Comparison of ENCODE assay signal across 8 cellular contexts in genomic region chr12:121223283-121223946, GRCh38. TPM values are rescaled to one million over a fixed set of nuclear protein-coding genes. Genes with fewer than 3 reads are reported as not detected.
DNase-seq lines count a peak whose midpoint lies in the region; ATAC-seq and TF ChIP-seq lines count a peak whose summit lies in the region.

No MANE protein-coding gene starts in this region.

- peaks cover 4 to 7% of the 10 kb centered on the region in 2 donors for H3K36me3 ChIP-seq in neuronal stem cell (replicated peaks in 1 of 2; ENCODE audit: control insufficient read depth in 2 of 2, insufficient read depth in 2 of 2, low read length in 2 of 2)
- H3K36me3 ChIP-seq in gastroesophageal sphincter: peaks cover 0 to 60% of the 10 kb centered on the region in 2 donors

- H3K9ac ChIP-seq in neuronal stem cell (ENCODE audit: low read depth, low read length, poor library complexity): peak overlapping the region; percentile 12

- H2BK5ac ChIP-seq in neuronal stem cell (ENCODE audit: low read length): no peak overlapping the region

- H3K4me3 Mint-ChIP-seq in activated naive CD8-positive, alpha-beta T cell treated with anti-CD3 and anti-CD28 coated beads for 36 hours: no peak overlapping the region

- no peak overlapping the region for H3K14ac ChIP-seq in neuronal stem cell (ENCODE audit: low read length)

- no peak for ATAC-seq in gastroesophageal sphincter

- DNase-seq in EH (ENCODE audit: low read depth) (peak; percentile 31), NB4 (ENCODE audit: low read depth) (peak; percentile 59), neuronal stem cell (ENCODE audit: low spot score) (no peak), inferior parietal cortex (ENCODE audit: extremely low spot score) (no peak), glomerular visceral epithelial cell (ENCODE audit: extremely low spot score) (no peak), NCI-H510A treated with DMSO at 0.1 percent for 48 hours (lab: John Stamatoyannopoulos, UW) (no peak)
- DNase-seq in activated naive CD8-positive, alpha-beta T cell treated with anti-CD3 and anti-CD28 coated beads for 36 hours: peak; percentile 36

- TF ChIP-seq POLR2A in NB4 (IDR thresholded peaks at IDR 0.05; ENCODE audit: extremely low read depth, insufficient read length) (no peak), gastroesophageal sphincter (IDR thresholded peaks at IDR 0.05) (no peak)

- no peak overlapping the region for H2AK5ac ChIP-seq in neuronal stem cell (ENCODE audit: low read depth, low read length)

- no peaks in the 10 kb centered on the region for H3K27me3 Mint-ChIP-seq in activated naive CD8-positive, alpha-beta T cell treated with anti-CD3 and anti-CD28 coated beads for 36 hours

- no peak overlapping the region for H3K4me2 ChIP-seq in neuronal stem cell (ENCODE audit: insufficient read depth, low read length, poor library complexity, severe bottlenecking)

- H3K36me3 Mint-ChIP-seq in activated naive CD8-positive, alpha-beta T cell treated with anti-CD3 and anti-CD28 coated beads for 36 hours: peaks cover 40% of the 10 kb centered on the region

- no peak overlapping the region for H3K18ac ChIP-seq in neuronal stem cell (ENCODE audit: low read length)

- H2BK120ac ChIP-seq in neuronal stem cell (ENCODE audit: low read depth, low read length): no peak overlapping the region

- H3K9me3 Mint-ChIP-seq in activated naive CD8-positive, alpha-beta T cell treated with anti-CD3 and anti-CD28 coated beads for 36 hours: no peaks in the 10 kb centered on the region

- no peak overlapping the region for H3K23ac ChIP-seq in neuronal stem cell (ENCODE audit: low read depth, low read length, poor library complexity)

- H4K8ac ChIP-seq in neuronal stem cell (ENCODE audit: low read depth, low read length): no peak overlapping the region

- no peak overlapping the region for H3K4ac ChIP-seq in neuronal stem cell (ENCODE audit: low read length)

- H2AFZ ChIP-seq in neuronal stem cell (ENCODE audit: low read length): no peak overlapping the region

- no peak overlapping the region for H2BK12ac ChIP-seq in neuronal stem cell (ENCODE audit: low read length)

- peaks cover 28% of the 10 kb centered on the region for H3K4me1 Mint-ChIP-seq in activated naive CD8-positive, alpha-beta T cell treated with anti-CD3 and anti-CD28 coated beads for 36 hours

- no peaks in the 10 kb centered on the region for H3K9me3 ChIP-seq in neuronal stem cell (replicated peaks in 1 of 2; ENCODE audit: control insufficient read depth in 2 of 2, insufficient read depth in 1 of 2, low read depth in 1 of 2, low read length in 2 of 2)
- no peaks in the 10 kb centered on the region for H3K9me3 ChIP-seq in gastroesophageal sphincter

- H3K4me3 ChIP-seq in NB4 (ENCODE audit: low read depth, low read length) (no peak overlapping the region), neuronal stem cell (ENCODE audit: low read length in 2 of 2) (no peak overlapping the region), gastroesophageal sphincter (no peak overlapping the region)

- H3K4me1 ChIP-seq in neuronal stem cell (ENCODE audit: control insufficient read depth in 2 of 2, insufficient read depth in 1 of 2, low read depth in 1 of 2, low read length in 2 of 2) (no peaks in the 10 kb centered on the region), gastroesophageal sphincter (no peaks in the 10 kb centered on the region)

- peak; percentile 52 for TF ChIP-seq CTCF in NB4 (IDR thresholded peaks at IDR 0.05; ENCODE audit: low read depth, low read length)
- TF ChIP-seq CTCF in gastroesophageal sphincter (IDR thresholded peaks at IDR 0.05): no peak

- no peaks in the 10 kb centered on the region for H3K27me3 ChIP-seq in neuronal stem cell (ENCODE audit: control insufficient read depth in 3 of 3, insufficient read depth in 3 of 3, low read depth in 1 of 3, low read length in 3 of 3)
- no peaks in the 10 kb centered on the region for H3K27me3 ChIP-seq in gastroesophageal sphincter

- no peak for TF ChIP-seq EP300 in gastroesophageal sphincter (IDR thresholded peaks at IDR 0.05)

- H3K79me1 ChIP-seq in neuronal stem cell (ENCODE audit: low read depth, low read length): peaks cover 5% of the 10 kb centered on the region

- peak overlapping the region; percentile 76 for H3K27ac Mint-ChIP-seq in activated naive CD8-positive, alpha-beta T cell treated with anti-CD3 and anti-CD28 coated beads for 36 hours

- no CpG with 5 or more reads among the region's 15 CpGs for WGBS in neuronal stem cell (ENCODE audit: extremely low coverage in 2 of 2, insufficient read length in 2 of 2, insufficient replicate concordance in 1 of 2), 2 donors
- WGBS in gastroesophageal sphincter (ENCODE audit: low coverage in 1 of 2), 2 donors: 60% methylated on average over 1 of the region's 15 CpGs; no CpG with 5 or more reads in 1 of the 2 donors

- H4K91ac ChIP-seq in neuronal stem cell (ENCODE audit: low read depth, low read length, poor library complexity): no peak overlapping the region

- no peak overlapping the region for H3K27ac ChIP-seq in neuronal stem cell (replicated peaks; ENCODE audit: low read length)
- no peak overlapping the region for H3K27ac ChIP-seq in gastroesophageal sphincter

- H2BK15ac ChIP-seq in neuronal stem cell (ENCODE audit: low read length): no peak overlapping the region

RNA-seq across cellular contexts. Expression of gene P2RX4, which starts 13.5 kb away (rescaled TPM):
- 10 to 100 TPM; 17.8 to 19.0 TPM for total RNA-seq in activated naive CD8-positive, alpha-beta T cell treated with anti-CD3 and anti-CD28 coated beads for 36 hours
- 9.9 TPM for polyA plus RNA-seq in neuronal stem cell (2013, experiment 1 of 2)
- polyA plus RNA-seq in neuronal stem cell (2013, experiment 2 of 2): 10.7 TPM
- total RNA-seq in gastroesophageal sphincter: 10 to 100 TPM; 15.1 to 32.8 (median 31.0) TPM

Comparison
In these comparisons a context has a peak if more than half of its experiments do, and no peak if none do; other contexts are left out.
1. DNase-seq: peak in EH (single experiment), NB4 (single experiment) and activated naive CD8-positive, alpha-beta T cell treated with anti-CD3 and anti-CD28 coated beads for 36 hours (single experiment); none in neuronal stem cell (single experiment), inferior parietal cortex (single experiment), glomerular visceral epithelial cell (single experiment) and NCI-H510A treated with DMSO at 0.1 percent for 48 hours (single experiment).